ENCODE assay signal across 8 cellular contexts in genomic region chr11:126115820-126116319, GRCh38. TPM values are rescaled to one million over a fixed set of nuclear protein-coding genes. Genes with fewer than 3 reads are reported as not detected.
DNase-seq lines count a peak whose midpoint lies in the region; ATAC-seq and TF ChIP-seq lines count a peak whose summit lies in the region.
"Had no signal": no experiment of that assay in that cellular context is flagged by ENCODE, and none has a peak within 500 bp of the region (broad histone marks: within the 10 kb centered on the region; RNA-seq: fewer than 3 reads in every experiment).

No MANE protein-coding gene starts in this region.

- no peak overlapping the region for H3K4me3 ChIP-seq in HFF-Myc (replicated peaks; ENCODE audit: low read depth, low read length)
- H3K4me3 ChIP-seq in foreskin fibroblast (ENCODE audit: low read depth in 1 of 2, low read length in 2 of 2) = no peak overlapping the region

- no peaks in the 10 kb centered on the region for H3K9me3 Mint-ChIP-seq in progenitor cell of endocrine pancreas (ENCODE audit: low read depth)
- no peaks in the 10 kb centered on the region for H3K9me3 Mint-ChIP-seq in activated T-helper 2 cell treated with anti-CD3 and anti-CD28 coated beads, Interferon-gamma antibody, Interleukin-2, Interleukin-4, amounts not matched to agents 10 μg/mL and 5 μg/mL and 100 μg/mL, durations not matched to agents 14 hours and 24 hours and 36 hours
- H3K9me3 Mint-ChIP-seq: natural killer cell treated with Interleukin-12 subunit alpha and Interleukin-12 subunit beta and Interleukin-15 and Interleukin-18, amount 100 ng/mL, for 72 hours had no signal

- ATAC-seq in HG02938 (IDR thresholded peaks at IDR 0.05; ENCODE audit: unreplicated experiment) = no peak

- H3K36me3 Mint-ChIP-seq in progenitor cell of endocrine pancreas (ENCODE audit: insufficient read depth) = no peaks in the 10 kb centered on the region
- H3K36me3 Mint-ChIP-seq in activated T-helper 2 cell treated with anti-CD3 and anti-CD28 coated beads, Interferon-gamma antibody, Interleukin-2, Interleukin-4, amounts not matched to agents 10 μg/mL and 5 μg/mL and 100 μg/mL, durations not matched to agents 14 hours and 24 hours and 36 hours (ENCODE audit: low read depth) = no peaks in the 10 kb centered on the region
- H3K36me3 Mint-ChIP-seq: natural killer cell treated with Interleukin-12 subunit alpha and Interleukin-12 subunit beta and Interleukin-15 and Interleukin-18, amount 100 ng/mL, for 72 hours had no signal

- H3K4me3 Mint-ChIP-seq in progenitor cell of endocrine pancreas (ENCODE audit: low read depth) = no peak overlapping the region
- H3K4me3 Mint-ChIP-seq in activated T-helper 2 cell treated with anti-CD3 and anti-CD28 coated beads, Interferon-gamma antibody, Interleukin-2, Interleukin-4, amounts not matched to agents 10 μg/mL and 5 μg/mL and 100 μg/mL, durations not matched to agents 14 hours and 24 hours and 36 hours (ENCODE audit: low read depth) = no peak overlapping the region
- H3K4me3 Mint-ChIP-seq: natural killer cell treated with Interleukin-12 subunit alpha and Interleukin-12 subunit beta and Interleukin-15 and Interleukin-18, amount 100 ng/mL, for 72 hours had no signal

- peak; percentile 24 for TF ChIP-seq CTCF in HFF-Myc (IDR thresholded peaks at IDR 0.05; ENCODE audit: low read depth, low read length, missing control alignments)
- TF ChIP-seq CTCF in foreskin fibroblast (IDR thresholded peaks at IDR 0.05; ENCODE audit: low read depth, low read length) = no peak
- TF ChIP-seq CTCF in progenitor cell of endocrine pancreas (IDR thresholded peaks at IDR 0.05; ENCODE audit: unreplicated experiment) = peak; percentile 36

- intact Hi-C loops in activated T-helper 2 cell treated with anti-CD3 and anti-CD28 coated beads, Interferon-gamma antibody, Interleukin-2, Interleukin-4, amounts not matched to agents 10 μg/mL and 5 μg/mL and 100 μg/mL, durations not matched to agents 14 hours and 24 hours and 36 hours (cut with micrococcal nuclease) = no loop called here

- peaks cover 5% of the 10 kb centered on the region for H3K27me3 Mint-ChIP-seq in progenitor cell of endocrine pancreas
- H3K27me3 Mint-ChIP-seq in activated T-helper 2 cell treated with anti-CD3 and anti-CD28 coated beads, Interferon-gamma antibody, Interleukin-2, Interleukin-4, amounts not matched to agents 10 μg/mL and 5 μg/mL and 100 μg/mL, durations not matched to agents 14 hours and 24 hours and 36 hours (ENCODE audit: low read depth) = no peaks in the 10 kb centered on the region
- H3K27me3 Mint-ChIP-seq: natural killer cell treated with Interleukin-12 subunit alpha and Interleukin-12 subunit beta and Interleukin-15 and Interleukin-18, amount 100 ng/mL, for 72 hours had no signal

- peaks cover 22% of the 10 kb centered on the region for H3K4me1 Mint-ChIP-seq in progenitor cell of endocrine pancreas (ENCODE audit: low read depth)
- no peaks in the 10 kb centered on the region for H3K4me1 Mint-ChIP-seq in activated T-helper 2 cell treated with anti-CD3 and anti-CD28 coated beads, Interferon-gamma antibody, Interleukin-2, Interleukin-4, amounts not matched to agents 10 μg/mL and 5 μg/mL and 100 μg/mL, durations not matched to agents 14 hours and 24 hours and 36 hours (ENCODE audit: low read depth)

- H3K27ac Mint-ChIP-seq in progenitor cell of endocrine pancreas = no peak overlapping the region
- H3K27ac Mint-ChIP-seq in activated T-helper 2 cell treated with anti-CD3 and anti-CD28 coated beads, Interferon-gamma antibody, Interleukin-2, Interleukin-4, amounts not matched to agents 10 μg/mL and 5 μg/mL and 100 μg/mL, durations not matched to agents 14 hours and 24 hours and 36 hours = no peak overlapping the region
- H3K27ac Mint-ChIP-seq: natural killer cell treated with Interleukin-12 subunit alpha and Interleukin-12 subunit beta and Interleukin-15 and Interleukin-18, amount 100 ng/mL, for 72 hours had no signal

- DNase-seq in HFF-Myc (ENCODE audit: extremely low read depth, low read depth) (peak; percentile 79), foreskin fibroblast (peak; percentile 66 to 84), progenitor cell of endocrine pancreas (ENCODE audit: low spot score, unreplicated experiment) (peak; percentile 19), mesenteric fat pad (ENCODE audit: low spot score) (no peak)
- DNase-seq in activated T-helper 2 cell treated with anti-CD3 and anti-CD28 coated beads, Interferon-gamma antibody, Interleukin-2, Interleukin-4, amounts not matched to agents 10 μg/mL and 5 μg/mL and 100 μg/mL, durations not matched to agents 14 hours and 24 hours and 36 hours (ENCODE audit: low spot score) = no peak

TF ChIP-seq in PFSK-1, 5 proteins besides CTCF, POLR2A, EP300 and RAD21:
- TF ChIP-seq, protein P1, sequence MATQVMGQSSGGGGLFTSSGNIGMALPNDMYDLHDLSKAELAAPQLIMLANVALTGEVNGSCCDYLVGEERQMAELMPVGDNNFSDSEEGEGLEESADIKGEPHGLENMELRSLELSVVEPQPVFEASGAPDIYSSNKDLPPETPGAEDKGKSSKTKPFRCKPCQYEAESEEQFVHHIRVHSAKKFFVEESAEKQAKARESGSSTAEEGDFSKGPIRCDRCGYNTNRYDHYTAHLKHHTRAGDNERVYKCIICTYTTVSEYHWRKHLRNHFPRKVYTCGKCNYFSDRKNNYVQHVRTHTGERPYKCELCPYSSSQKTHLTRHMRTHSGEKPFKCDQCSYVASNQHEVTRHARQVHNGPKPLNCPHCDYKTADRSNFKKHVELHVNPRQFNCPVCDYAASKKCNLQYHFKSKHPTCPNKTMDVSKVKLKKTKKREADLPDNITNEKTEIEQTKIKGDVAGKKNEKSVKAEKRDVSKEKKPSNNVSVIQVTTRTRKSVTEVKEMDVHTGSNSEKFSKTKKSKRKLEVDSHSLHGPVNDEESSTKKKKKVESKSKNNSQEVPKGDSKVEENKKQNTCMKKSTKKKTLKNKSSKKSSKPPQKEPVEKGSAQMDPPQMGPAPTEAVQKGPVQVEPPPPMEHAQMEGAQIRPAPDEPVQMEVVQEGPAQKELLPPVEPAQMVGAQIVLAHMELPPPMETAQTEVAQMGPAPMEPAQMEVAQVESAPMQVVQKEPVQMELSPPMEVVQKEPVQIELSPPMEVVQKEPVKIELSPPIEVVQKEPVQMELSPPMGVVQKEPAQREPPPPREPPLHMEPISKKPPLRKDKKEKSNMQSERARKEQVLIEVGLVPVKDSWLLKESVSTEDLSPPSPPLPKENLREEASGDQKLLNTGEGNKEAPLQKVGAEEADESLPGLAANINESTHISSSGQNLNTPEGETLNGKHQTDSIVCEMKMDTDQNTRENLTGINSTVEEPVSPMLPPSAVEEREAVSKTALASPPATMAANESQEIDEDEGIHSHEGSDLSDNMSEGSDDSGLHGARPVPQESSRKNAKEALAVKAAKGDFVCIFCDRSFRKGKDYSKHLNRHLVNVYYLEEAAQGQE (IDR thresholded peaks at IDR 0.05; ENCODE audit: insufficient read depth in 1 of 2, low read depth in 2 of 2, low read length in 2 of 2) = no peak
- TF ChIP-seq FOXP2 (optimal IDR thresholded peaks at IDR 0.05; ENCODE audit: borderline replicate concordance, extremely low read depth, extremely low read length, insufficient read depth) = peak; percentile 93
- TF ChIP-seq SIN3A (IDR thresholded peaks at IDR 0.05; ENCODE audit: borderline replicate concordance, insufficient read depth, low read length) = peak; percentile 69; the same call in 1 of the 2 replicates
TF ChIP-seq in PFSK-1: peak in this region for 2.

RNA-seq across cellular contexts. Expression of gene CDON, which starts 53.2 kb away (rescaled TPM):
- 7.0 TPM for polyA plus RNA-seq in PFSK-1 (2012; ENCODE audit: insufficient read length, low read depth)
- total RNA-seq in progenitor cell of endocrine pancreas = 24.9 and 26.4 TPM in 2 replicates
- 12.0 TPM for total RNA-seq in mesenteric fat pad
- total RNA-seq in activated T-helper 2 cell treated with anti-CD3 and anti-CD28 coated beads, Interferon-gamma antibody, Interleukin-2, Interleukin-4, amounts not matched to agents 10 μg/mL and 5 μg/mL and 100 μg/mL, durations not matched to agents 14 hours and 24 hours and 36 hours = 3.2 and 3.5 TPM in 2 replicates

Comparison
In these comparisons a context has a peak if more than half of its experiments do, and no peak if none do; other contexts are left out.
1. DNase-seq: peak in HFF-Myc (single experiment), foreskin fibroblast (2 of 2) and progenitor cell of endocrine pancreas (single experiment); none in mesenteric fat pad (single experiment) and activated T-helper 2 cell treated with anti-CD3 and anti-CD28 coated beads, Interferon-gamma antibody, Interleukin-2, Interleukin-4, amounts not matched to agents 10 μg/mL and 5 μg/mL and 100 μg/mL, durations not matched to agents 14 hours and 24 hours and 36 hours (single experiment).